In the genomic region with DNA sequence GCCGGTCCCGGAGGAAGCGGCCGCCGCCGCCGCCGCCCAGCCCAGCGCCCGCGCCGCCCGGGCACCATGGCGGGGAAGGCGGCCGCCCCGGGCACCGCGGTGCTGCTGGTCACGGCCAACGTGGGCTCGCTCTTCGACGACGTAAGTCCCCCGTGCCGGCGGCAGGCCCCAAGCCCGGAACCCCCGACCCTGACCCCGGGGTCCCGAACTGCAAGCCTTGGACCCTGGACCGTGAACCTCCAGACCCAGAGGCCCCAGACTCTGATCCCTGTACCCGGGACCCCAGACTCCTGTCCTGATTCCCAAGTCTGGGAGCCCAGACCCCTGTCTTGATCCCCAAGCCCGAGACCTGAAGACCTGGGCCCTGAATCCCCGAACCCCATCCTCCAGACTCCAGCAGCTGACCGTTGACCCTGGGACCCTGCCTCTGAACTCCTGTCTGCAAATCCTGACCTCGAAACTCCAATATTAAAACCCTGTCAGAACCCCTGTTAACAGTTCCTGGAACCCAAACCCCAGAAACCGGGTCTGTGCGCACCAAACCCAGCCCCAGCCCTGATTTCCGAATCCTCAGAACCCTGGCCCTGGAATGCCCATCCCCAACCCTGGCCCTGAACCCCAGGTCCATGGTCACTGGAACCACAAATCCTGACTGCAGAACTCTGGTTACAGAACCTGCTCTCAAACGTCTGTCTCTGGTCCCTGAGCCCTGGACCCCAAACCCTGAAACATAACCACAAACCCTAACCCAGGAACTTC, we compare ENCODE assay signal across 8 cellular contexts. TPM values are rescaled to one million over a fixed set of nuclear protein-coding genes. Genes with fewer than 3 reads are reported as not detected.
DNase-seq lines count a peak whose midpoint lies in the region; ATAC-seq, FAIRE-seq and TF ChIP-seq lines count a peak whose summit lies in the region.

No MANE protein-coding gene starts in this region.

- no peaks in the 10 kb centered on the region for H3K9me3 ChIP-seq in GM12878 (replicated peaks; ENCODE audit: control insufficient read depth, insufficient read depth, low read length)

- H3K4me1 ChIP-seq in GM12878 (ENCODE audit: control insufficient read depth, insufficient read depth, low read length), result peaks cover 29% of the 10 kb centered on the region

- in situ Hi-C loops in GM12878 (cut with MboI), result no loop called here

- intact Hi-C loops in GM12878 (cut with micrococcal nuclease; ENCODE audit: unreplicated experiment), result loop anchor here (5.0 kb wide), 2 partner anchors 99 to 216 kb away; no protein-coding TSS in a partner anchor

- BruUV-seq in GM12878 (replicated peaks; lab: Mats Ljungman, UMichigan), result no TSS peak

- H3K4me3 ChIP-seq in AG09309 (ENCODE audit: control insufficient read depth, low read depth, low read length) (peak overlapping the region; percentile 93), GM12878 (peak overlapping the region; percentile 78), kidney epithelial cell (ENCODE audit: low read depth, low read length) (peak overlapping the region; percentile 71)

- peak; percentile 0 for ATAC-seq in HG02885 (IDR thresholded peaks at IDR 0.05; ENCODE audit: poor library complexity, unreplicated experiment)
- ATAC-seq in GM12878, result no peak
- ATAC-seq in GM21515 (IDR thresholded peaks at IDR 0.05; ENCODE audit: unreplicated experiment), result no peak
- ATAC-seq in GM21526 (IDR thresholded peaks at IDR 0.05; ENCODE audit: low FRiP score, unreplicated experiment), result no peak
- no peak for ATAC-seq in HG03139 (IDR thresholded peaks at IDR 0.05; ENCODE audit: unreplicated experiment)

- H2AFZ ChIP-seq in GM12878 (ENCODE audit: control insufficient read depth, low read depth, low read length), result no peak overlapping the region

- no peak for TF ChIP-seq CTCF in AG09309 (IDR thresholded peaks at IDR 0.05; ENCODE audit: control insufficient read depth, insufficient read depth, low read depth, low read length, missing control alignments)
- no peak for TF ChIP-seq CTCF in GM12878 (IDR thresholded peaks at IDR 0.05 in 2 of 3, conservative IDR thresholded peaks at IDR 0.05 in 1 of 3; ENCODE audit: control insufficient read depth in 2 of 3, extremely low read depth in 1 of 3, insufficient read depth in 1 of 3, low read depth in 3 of 3, low read length in 3 of 3)
- TF ChIP-seq CTCF in kidney epithelial cell (IDR thresholded peaks at IDR 0.05; ENCODE audit: insufficient read depth, low read length, poor library complexity, severe bottlenecking), result no peak

- no peak for TF ChIP-seq EP300 in GM12878 (IDR thresholded peaks at IDR 0.05; ENCODE audit: borderline replicate concordance in 1 of 2, control insufficient read depth in 1 of 2, low read depth in 2 of 2, low read length in 2 of 2)

- SMC1A ChIA-PET in GM12878 (lab: Charles Lee; ENCODE audit: uncharacterized antibody, unreplicated experiment), result interaction anchor here (1.2 to 5.5 kb wide), 8 partner anchors 10 to 79 kb away, joined by 3 to 61 read pairs (median 14); no protein-coding TSS in a partner anchor

- no peak for TF ChIP-seq POLR2A in GM12878 (IDR thresholded peaks at IDR 0.05; ENCODE audit: low read depth, low read length)

- POLR2A ChIA-PET in GM12878 (lab: Charles Lee), result interaction anchor here (1.2 to 4.6 kb wide), 5 partner anchors 33 to 55 kb away, joined by 7 to 29 read pairs (median 8); no protein-coding TSS in a partner anchor

- WGBS in GM12878 (ENCODE audit: insufficient coverage, insufficient replicate concordance, low lambda C conversion rate, missing lambda C conversion rate), result 4% methylated on average over 40 of the region's 42 CpGs

- H3K79me2 ChIP-seq in GM12878 (ENCODE audit: control insufficient read depth, insufficient read depth, low read length), result peaks cover 21% of the 10 kb centered on the region

- H3K27me3 ChIP-seq in GM12878 (replicated peaks in 1 of 2; ENCODE audit: control insufficient read depth in 2 of 2, insufficient read depth in 2 of 2, low read length in 1 of 2) (no peaks in the 10 kb centered on the region), kidney epithelial cell (ENCODE audit: control insufficient read depth, insufficient read depth, low read length) (no peaks in the 10 kb centered on the region)

- no peak for TF ChIP-seq RAD21 in GM12878 (IDR thresholded peaks at IDR 0.05; ENCODE audit: insufficient read depth, low read depth, low read length)

- CTCF ChIA-PET in GM12878 (lab: Yijun Ruan, JAX), result interaction anchor here (0.9 to 4.5 kb wide), 5 partner anchors 13 to 78 kb away, joined by 3 to 26 read pairs (median 9); no protein-coding TSS in a partner anchor

- peak overlapping the region; percentile 70 for H3K9ac ChIP-seq in GM12878 (ENCODE audit: control insufficient read depth, insufficient read depth, low read length)

- no peaks in the 10 kb centered on the region for H3K36me3 ChIP-seq in GM12878 (ENCODE audit: control insufficient read depth in 2 of 2, insufficient read depth in 2 of 2, low read length in 1 of 2)
- no peaks in the 10 kb centered on the region for H3K36me3 ChIP-seq in kidney epithelial cell (ENCODE audit: control insufficient read depth, insufficient read depth, low read length)

- FAIRE-seq in GM12878 (lab: Jason Lieb, UNC), result no peak

- H3K27ac ChIP-seq in GM12878 (ENCODE audit: control insufficient read depth, insufficient read depth) (peak overlapping the region; percentile 11; the same call in 1 of the 2 replicates), substantia nigra (ENCODE audit: low read depth, low read length, poor library complexity, severe bottlenecking) (peak overlapping the region; percentile 63)

- peak overlapping the region; percentile 92 for H3K4me2 ChIP-seq in GM12878 (ENCODE audit: control insufficient read depth, insufficient read depth)

- RAD21 ChIA-PET in GM12878 (lab: Charles Lee; ENCODE audit: unreplicated experiment), result interaction anchor here (2.4 to 6.1 kb wide), 6 partner anchors 13 to 78 kb away, joined by 16 to 91 read pairs (median 21); no protein-coding TSS in a partner anchor

- no peak for DNase-seq in AG09309 (ENCODE audit: low read depth)
- DNase-seq in GM12878 (ENCODE audit: low read depth, low spot score), result no peak
- no peak for DNase-seq in kidney epithelial cell (ENCODE audit: low read depth)
- DNase-seq in substantia nigra (lab: John Stamatoyannopoulos, UW), result peak in 1 of 49 donors; percentile 29

- peaks cover 2% of the 10 kb centered on the region; the same call in 1 of the 2 replicates for H4K20me1 ChIP-seq in GM12878 (ENCODE audit: control insufficient read depth, insufficient read depth)

TF ChIP-seq in GM12878, 131 proteins besides CTCF, POLR2A, EP300 and RAD21:
- TF ChIP-seq NR2F1 (conservative IDR thresholded peaks at IDR 0.05), result 0 out of 2 replicates have a peak, but pooled peaks have one; percentile 23
- no peak for TF ChIP-seq GATAD2B (conservative IDR thresholded peaks at IDR 0.05; ENCODE audit: low read depth)
- peak; percentile 33; the same call in 1 of the 2 replicates for TF ChIP-seq RUNX3 (IDR thresholded peaks at IDR 0.05; ENCODE audit: low read length)
- TF ChIP-seq IKZF1 (conservative IDR thresholded peaks at IDR 0.05), result peak; percentile 17; the same call in 1 of the 2 replicates
- TF ChIP-seq NRF1 (conservative IDR thresholded peaks at IDR 0.05; ENCODE audit: low read depth, low read length), result no peak

RNA-seq across cellular contexts. Expression of a gene that starts 0.6 kb away (rescaled TPM):
- 48.1 and 49.5 TPM in 2 replicates for total RNA-seq in GM12878 (2013; cell fraction: nucleolus; rRNA removed)
- 9.3 and 12.8 TPM in 2 replicates for total RNA-seq in GM12878 (2014; rRNA removed)
- total RNA-seq in GM12878 (2014; rRNA removed; fragmentation: Illumina TruSeq; extraction: Trizol), result 7.8 and 8.8 TPM in 2 replicates
- total RNA-seq in GM12878 (2021), result 13.3 and 15.0 TPM in 2 replicates
- 2.9 TPM for polyA plus RNA-seq in GM12878 (2011; ENCODE audit: low read depth)
- polyA plus RNA-seq in GM12878 (2011; rRNA removed), result 12.3 and 14.7 TPM in 2 replicates
- 11.5 and 13.5 TPM in 2 replicates for polyA plus RNA-seq in GM12878 (2011; cell fraction: cytosol; rRNA removed)
- 22.4 and 29.0 TPM in 2 replicates for polyA plus RNA-seq in GM12878 (2011; cell fraction: nucleus; rRNA removed)
- 3.6 and 5.4 TPM in 2 replicates for polyA plus RNA-seq in GM12878 (2012)
- polyA plus RNA-seq in GM12878 (2014; fragmentation: Illumina TruSeq; extraction: Trizol), result 4.8 and 4.9 TPM in 2 replicates
- polyA plus RNA-seq in GM12878 (2014; fragmentation: Nextera tagmentation; extraction: Ambion mirVana), result 1 to 10 TPM in 1 of 2 experiments, under 1 TPM in 1; 0.52 to 1.7 TPM
- 8.0 and 9.0 TPM in 2 replicates for polyA plus RNA-seq in GM12878 (2014; rRNA removed)
- polyA plus RNA-seq in GM12878 (2016; fragmentation: Nextera tagmentation; extraction: Ambion mirVana), result under 1 TPM; 0.69 to 0.74 TPM
- polyA minus RNA-seq in GM12878 (2011; rRNA and poly(A)+ RNA removed), result 18.4 and 20.3 TPM in 2 replicates
- 8.1 and 10.2 TPM in 2 replicates for polyA minus RNA-seq in GM12878 (2011; cell fraction: cytosol; rRNA and poly(A)+ RNA removed)
- polyA minus RNA-seq in GM12878 (2011; cell fraction: nucleus; rRNA and poly(A)+ RNA removed), result 27.4 and 28.0 TPM in 2 replicates
- 45.1 and 47.7 TPM in 2 replicates for total RNA-seq in kidney epithelial cell
